2 cellular contexts compared by ENCODE assay signal in the genomic region with DNA sequence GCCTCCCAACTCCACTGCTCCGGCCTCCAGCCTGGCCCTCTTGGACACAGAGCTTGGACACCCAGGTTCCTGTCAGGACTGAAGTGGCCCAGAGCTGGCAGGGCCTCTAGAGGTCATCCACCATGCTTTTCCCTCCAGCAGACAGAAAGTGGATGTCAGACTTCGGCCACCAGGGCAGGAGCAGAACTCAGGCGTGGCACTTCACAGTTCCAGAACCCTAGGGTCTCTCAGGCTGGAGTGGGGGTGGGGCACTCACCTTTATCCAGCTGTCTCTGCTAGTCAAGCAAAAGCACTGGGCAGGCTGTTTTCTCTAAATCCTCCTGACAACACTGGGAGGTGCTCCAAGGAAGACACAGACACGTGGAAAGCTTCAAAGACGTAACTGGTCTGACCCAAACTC.
TF ChIP-seq lines count a peak whose summit lies in the region.

No MANE protein-coding gene starts in this region.

TF ChIP-seq in K562, 482 proteins besides CTCF, POLR2A, EP300 and RAD21:
- TF ChIP-seq, protein P1, sequence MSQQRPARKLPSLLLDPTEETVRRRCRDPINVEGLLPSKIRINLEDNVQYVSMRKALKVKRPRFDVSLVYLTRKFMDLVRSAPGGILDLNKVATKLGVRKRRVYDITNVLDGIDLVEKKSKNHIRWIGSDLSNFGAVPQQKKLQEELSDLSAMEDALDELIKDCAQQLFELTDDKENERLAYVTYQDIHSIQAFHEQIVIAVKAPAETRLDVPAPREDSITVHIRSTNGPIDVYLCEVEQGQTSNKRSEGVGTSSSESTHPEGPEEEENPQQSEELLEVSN (IDR thresholded peaks at IDR 0.05; ENCODE audit: borderline replicate concordance in 1 of 2, extremely low read depth in 1 of 2, insufficient read depth in 1 of 2, insufficient read length in 1 of 2, low read depth in 1 of 2, low read length in 1 of 2, poor library complexity in 1 of 2, severe bottlenecking in 1 of 2), result peak in 1 of 2 experiments; percentile 27
- no peak for TF ChIP-seq ZNF143 (CRISPR knock-in tag; IDR thresholded peaks at IDR 0.05)

TF ChIP-seq in HepG2, 621 proteins besides CTCF, POLR2A, EP300 and RAD21:
- TF ChIP-seq ERF (CRISPR knock-in tag; IDR thresholded peaks at IDR 0.05) (no peak), GTF3A (CRISPR knock-in tag; conservative IDR thresholded peaks at IDR 0.05) (no peak), SMYD3 (CRISPR knock-in tag; IDR thresholded peaks at IDR 0.05) (no peak), TSC22D2 (CRISPR knock-in tag; IDR thresholded peaks at IDR 0.05; ENCODE audit: borderline replicate concordance) (no peak), ZNF124 (CRISPR knock-in tag; IDR thresholded peaks at IDR 0.05) (no peak), KMT2B (CRISPR knock-in tag; IDR thresholded peaks at IDR 0.05) (no peak), NCOA2 (CRISPR knock-in tag; IDR thresholded peaks at IDR 0.05) (no peak), ZNF709 (CRISPR knock-in tag; IDR thresholded peaks at IDR 0.05) (no peak), ZNF333 (CRISPR knock-in tag; IDR thresholded peaks at IDR 0.05; ENCODE audit: borderline replicate concordance) (no peak), BRD4 (CRISPR knock-in tag; IDR thresholded peaks at IDR 0.05) (no peak), ZNF644 (CRISPR knock-in tag; IDR thresholded peaks at IDR 0.05; ENCODE audit: low read depth) (no peak)
- TF ChIP-seq, protein P2, sequence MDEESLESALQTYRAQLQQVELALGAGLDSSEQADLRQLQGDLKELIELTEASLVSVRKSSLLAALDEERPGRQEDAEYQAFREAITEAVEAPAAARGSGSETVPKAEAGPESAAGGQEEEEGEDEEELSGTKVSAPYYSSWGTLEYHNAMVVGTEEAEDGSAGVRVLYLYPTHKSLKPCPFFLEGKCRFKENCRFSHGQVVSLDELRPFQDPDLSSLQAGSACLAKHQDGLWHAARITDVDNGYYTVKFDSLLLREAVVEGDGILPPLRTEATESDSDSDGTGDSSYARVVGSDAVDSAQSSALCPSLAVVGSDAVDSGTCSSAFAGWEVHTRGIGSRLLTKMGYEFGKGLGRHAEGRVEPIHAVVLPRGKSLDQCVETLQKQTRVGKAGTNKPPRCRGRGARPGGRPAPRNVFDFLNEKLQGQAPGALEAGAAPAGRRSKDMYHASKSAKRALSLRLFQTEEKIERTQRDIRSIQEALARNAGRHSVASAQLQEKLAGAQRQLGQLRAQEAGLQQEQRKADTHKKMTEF (CRISPR knock-in tag; IDR thresholded peaks at IDR 0.05), result no peak
